8 cellular contexts compared by ENCODE assay signal in genomic region chr20:63980806-63981728, GRCh38. TPM values are rescaled to one million over a fixed set of nuclear protein-coding genes. Genes with fewer than 3 reads are reported as not detected.
DNase-seq lines count a peak whose midpoint lies in the region; TF ChIP-seq lines count a peak whose summit lies in the region.

TSS of gene PRPF6 (plus strand) at chr20:63981132. CDS start at chr20:63981246, 114 bp downstream.

- H3K27me3 ChIP-seq in H9 (ENCODE audit: insufficient read depth, low read length), result no peaks in the 10 kb centered on the region
- no peaks in the 10 kb centered on the region for H3K27me3 ChIP-seq in MM.1S (replicated peaks; ENCODE audit: insufficient read depth, low read length)
- H3K27me3 ChIP-seq in neural progenitor cell, result peaks cover 9% of the 10 kb centered on the region

- H3K27ac Mint-ChIP-seq in H9, result peak within 1 kb of the TSS; percentile 98 to 99 (median 99); a peak in 6 of 7 replicates
- H3K27ac Mint-ChIP-seq in neural progenitor cell, result peak within 1 kb of the TSS; percentile 46

- peaks cover 6% of the 10 kb centered on the region for H3K79me1 ChIP-seq in H9 (ENCODE audit: insufficient read depth, low read depth, low read length, poor library complexity, severe bottlenecking)

- no peak within 1 kb of the TSS for H4K8ac ChIP-seq in H9 (replicated peaks; ENCODE audit: insufficient read length, low read depth, low read length)

- no peaks in the 10 kb centered on the region for H3K9me2 ChIP-seq in MM.1S (replicated peaks; ENCODE audit: insufficient read depth, low read length)

- H3K9me3 Mint-ChIP-seq in H9 (no peaks in the 10 kb centered on the region), neural progenitor cell (no peaks in the 10 kb centered on the region)

- H3K4me1 Mint-ChIP-seq in H9, result peaks cover 27% of the 10 kb centered on the region in 2 experiments
- peaks cover 32% of the 10 kb centered on the region for H3K4me1 Mint-ChIP-seq in neural progenitor cell

- H2BK20ac ChIP-seq in H9 (ENCODE audit: low read depth, low read length, poor library complexity, severe bottlenecking), result no peak within 1 kb of the TSS

- H3K4me3 ChIP-seq in MM.1S (ENCODE audit: low read length) (peak within 1 kb of the TSS; percentile 100), foreskin fibroblast (ENCODE audit: low read depth in 1 of 2, low read length in 2 of 2) (peak within 1 kb of the TSS; percentile 80 to 100), neural progenitor cell (peak within 1 kb of the TSS; percentile 86)

- H3K36me3 ChIP-seq in MM.1S (replicated peaks; ENCODE audit: insufficient read depth, low read length) (0 out of 2 replicates have a peak, but pooled peaks cover 5% of the 10 kb centered on the region), neural progenitor cell (no peaks in the 10 kb centered on the region)

- no peak within 1 kb of the TSS for H3K56ac ChIP-seq in H9 (ENCODE audit: insufficient read length, low read depth, low read length)

- peak; percentile 94 for TF ChIP-seq CTCF in H9 (conservative IDR thresholded peaks at IDR 0.05)
- TF ChIP-seq CTCF in MM.1S (IDR thresholded peaks at IDR 0.05; ENCODE audit: low read length), result peak; percentile 85
- peak; percentile 93 for TF ChIP-seq CTCF in foreskin fibroblast (IDR thresholded peaks at IDR 0.05; ENCODE audit: low read depth, low read length)
- peak; percentile 87 for TF ChIP-seq CTCF in neural progenitor cell (IDR thresholded peaks at IDR 0.05)

- H3K14ac ChIP-seq in H9 (ENCODE audit: insufficient read depth, low read length), result peak within 1 kb of the TSS; percentile 74; the same call in 1 of the 2 replicates

- H2BK15ac ChIP-seq in H9 (ENCODE audit: low read depth, low read length), result no peak within 1 kb of the TSS

- H3F3A ChIP-seq in MM.1S (ENCODE audit: insufficient read depth, low read length) (peaks cover 17% of the 10 kb centered on the region), neural progenitor cell (ENCODE audit: low read depth) (peaks cover 44% of the 10 kb centered on the region)

- H3K4me1 ChIP-seq in H9 (ENCODE audit: insufficient read depth, low read length) (peaks cover 3% of the 10 kb centered on the region; the same call in 1 of the 2 replicates), MM.1S (ENCODE audit: low read length) (peaks cover 10% of the 10 kb centered on the region), neural progenitor cell (peaks cover 18% of the 10 kb centered on the region)

- H4K5ac ChIP-seq in H9 (ENCODE audit: insufficient read length, low read depth, low read length), result no peak within 1 kb of the TSS

- no peak within 1 kb of the TSS for H3K23ac ChIP-seq in H9 (ENCODE audit: insufficient read length, low read depth, low read length)

- H3K9me3 ChIP-seq in H9 (ENCODE audit: control insufficient read depth, low read depth, low read length) (no peaks in the 10 kb centered on the region), MM.1S (replicated peaks; ENCODE audit: insufficient read depth, low read length) (no peaks in the 10 kb centered on the region), neural progenitor cell (ENCODE audit: low read depth) (no peaks in the 10 kb centered on the region)

- H3K36me3 Mint-ChIP-seq in H9 (ENCODE audit: insufficient read depth in 1 of 3, low read depth in 3 of 3) (peaks cover 22 to 38% (median 37%) of the 10 kb centered on the region in 3 experiments), neural progenitor cell (peaks cover 19% of the 10 kb centered on the region)

- H3K23me2 ChIP-seq in H9 (ENCODE audit: insufficient read length, low read depth, low read length, poor library complexity, severe bottlenecking), result peaks cover 16% of the 10 kb centered on the region

- no CpG with 5 or more reads among the region's 75 CpGs for WGBS in H9 (ENCODE audit: extremely low coverage, insufficient read length, low lambda C conversion rate)

- H4K91ac ChIP-seq in H9 (ENCODE audit: insufficient read length, low read depth, low read length), result no peak within 1 kb of the TSS

- peak within 1 kb of the TSS; percentile 93 to 95 for H3K4me3 Mint-ChIP-seq in H9
- peak within 1 kb of the TSS; percentile 95 for H3K4me3 Mint-ChIP-seq in neural progenitor cell

- H3K18ac ChIP-seq in H9 (ENCODE audit: insufficient read length, low read depth, low read length), result peak within 1 kb of the TSS; percentile 79

- H3K9ac ChIP-seq in H9 (ENCODE audit: extremely low read depth, insufficient read length, low read length) (peak within 1 kb of the TSS; percentile 63), MM.1S (ENCODE audit: low read length) (peak within 1 kb of the TSS; percentile 93), neural progenitor cell (peak within 1 kb of the TSS; percentile 77)

- no peak within 1 kb of the TSS for H3K4ac ChIP-seq in H9 (ENCODE audit: low read depth, low read length)

- H3T11ph ChIP-seq in H9 (ENCODE audit: low read length), result no peak within 1 kb of the TSS

- H2BK12ac ChIP-seq in H9 (ENCODE audit: insufficient read length, low read depth, low read length), result no peak within 1 kb of the TSS

- H2AFZ ChIP-seq in H9 (ENCODE audit: low read length), result no peak within 1 kb of the TSS
- H2AFZ ChIP-seq in MM.1S (ENCODE audit: low read length), result peak within 1 kb of the TSS; percentile 95
- H2AFZ ChIP-seq in neural progenitor cell (replicated peaks), result peak within 1 kb of the TSS; percentile 89

- no peak within 1 kb of the TSS for H3K27ac ChIP-seq in H9 (ENCODE audit: insufficient read length, low read depth, low read length)
- peak within 1 kb of the TSS; percentile 63; the same call in 1 of the 2 replicates for H3K27ac ChIP-seq in MM.1S (ENCODE audit: low read length)
- H3K27ac ChIP-seq in neural progenitor cell, result peak within 1 kb of the TSS; percentile 94

- no peak within 1 kb of the TSS for H2BK5ac ChIP-seq in H9 (ENCODE audit: insufficient read length, low read length)

- H2AK5ac ChIP-seq in H9 (ENCODE audit: insufficient read length, low read length), result no peak within 1 kb of the TSS

- H2BK120ac ChIP-seq in H9 (ENCODE audit: low read depth, low read length, poor library complexity, severe bottlenecking), result no peak within 1 kb of the TSS

- peaks cover 4% of the 10 kb centered on the region; the same call in 1 of the 2 replicates for H3K79me2 ChIP-seq in H9 (ENCODE audit: insufficient read depth, low read length)
- H3K79me2 ChIP-seq in MM.1S (ENCODE audit: low read length), result peaks cover 34% of the 10 kb centered on the region
- peaks cover 35% of the 10 kb centered on the region for H3K79me2 ChIP-seq in neural progenitor cell (ENCODE audit: low read depth)

- in situ Hi-C loops in G401 (cut with HindIII; ENCODE audit: low sequenced_read_pairs), result no loop called here

- H3K27me3 Mint-ChIP-seq in H9 (ENCODE audit: low read depth), result peaks cover 1% of the 10 kb centered on the region; the same call in 1 of the 2 replicates
- H3K27me3 Mint-ChIP-seq in neural progenitor cell (ENCODE audit: insufficient read depth, low read depth), result peaks cover 11% of the 10 kb centered on the region

- H3K4me2 ChIP-seq in H9 (ENCODE audit: insufficient read depth, insufficient read length, low read length) (peak within 1 kb of the TSS; percentile 84), MM.1S (ENCODE audit: low read depth, low read length) (peak within 1 kb of the TSS; percentile 96), neural progenitor cell (peak within 1 kb of the TSS; percentile 98)

- DNase-seq in G401 (ENCODE audit: low spot score) (peak; percentile 93), H9 (peak; percentile 97), MM.1S (peak; percentile 99), SIG-M5 (lab: John Stamatoyannopoulos, UW) (peak; percentile 91), activated gamma-delta T cell treated with Interleukin-2 at 50 U/mL for 16 hours (peak; percentile 94), foreskin fibroblast (peak; percentile 94 to 98), neural progenitor cell (ENCODE audit: low spot score) (peak; percentile 99), stromal cell of bone marrow (ENCODE audit: low read depth) (peak; percentile 87)

- H4K20me1 ChIP-seq in H9 (ENCODE audit: control insufficient read depth, insufficient read depth, insufficient read length) (no peaks in the 10 kb centered on the region), MM.1S (ENCODE audit: insufficient read depth, low read length) (no peaks in the 10 kb centered on the region), neural progenitor cell (ENCODE audit: low read depth) (peaks cover 25% of the 10 kb centered on the region)

RNA-seq across cellular contexts. Expression of gene PRPF6, which starts in this region (rescaled TPM):
- 91.4 and 111 TPM in 2 replicates for total RNA-seq in G401 (2014; rRNA removed; shearing (Covaris generic))
- total RNA-seq in H9 (2021), result 87.9 and 91.3 TPM in 2 replicates
- 51.9 and 77.0 TPM in 2 replicates for total RNA-seq in neural progenitor cell (ENCODE audit: low replicate concordance)
